8 cellular contexts compared by ENCODE assay signal in genomic region chr19:50511069-50511822, GRCh38. TPM values are rescaled to one million over a fixed set of nuclear protein-coding genes. Genes with fewer than 3 reads are reported as not detected.
DNase-seq lines count a peak whose midpoint lies in the region; ATAC-seq and TF ChIP-seq lines count a peak whose summit lies in the region.

A gene with protein sequence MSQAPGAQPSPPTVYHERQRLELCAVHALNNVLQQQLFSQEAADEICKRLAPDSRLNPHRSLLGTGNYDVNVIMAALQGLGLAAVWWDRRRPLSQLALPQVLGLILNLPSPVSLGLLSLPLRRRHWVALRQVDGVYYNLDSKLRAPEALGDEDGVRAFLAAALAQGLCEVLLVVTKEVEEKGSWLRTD (minus strand): TSS chr19:50511191. CDS start chr19:50510431, 760 bp downstream.

- H3K27me3 ChIP-seq in BE2C, result no peaks in the 10 kb centered on the region
- peaks cover 3% of the 10 kb centered on the region for H3K27me3 ChIP-seq in colonic mucosa

- H3K27me3 Mint-ChIP-seq in activated CD4-positive, alpha-beta T cell treated with anti-CD3 and anti-CD28 coated beads, Interleukin-2, amount 10 ng/mL, durations not matched to agents 24 days and 14 days, result peaks cover 4% of the 10 kb centered on the region

- H3K9ac ChIP-seq in colonic mucosa (ENCODE audit: low read depth in 2 of 2, low read length in 2 of 2), result peak within 1 kb of the TSS; percentile 78 to 84

- H3K4me1 ChIP-seq in BE2C (peaks cover 3% of the 10 kb centered on the region), colonic mucosa (no peaks in the 10 kb centered on the region)

- H3K27ac ChIP-seq in colonic mucosa, result peak within 1 kb of the TSS; percentile 63

- H3K9me3 ChIP-seq in BE2C (no peaks in the 10 kb centered on the region), colonic mucosa (no peaks in the 10 kb centered on the region)

- H3K27ac Mint-ChIP-seq in activated CD4-positive, alpha-beta T cell treated with anti-CD3 and anti-CD28 coated beads, Interleukin-2, amount 10 ng/mL, durations not matched to agents 24 days and 14 days, result peak within 1 kb of the TSS; percentile 95

- TF ChIP-seq CTCF in BE2C (IDR thresholded peaks at IDR 0.05; ENCODE audit: low read depth, low read length), result no peak
- no peak for TF ChIP-seq CTCF in colonic mucosa (IDR thresholded peaks at IDR 0.05)

- ATAC-seq in HG03460 (IDR thresholded peaks at IDR 0.05; ENCODE audit: unreplicated experiment), result peak; percentile 74

- DNase-seq in BE2C (peak; percentile 98), GM19240 (ENCODE audit: insufficient read length, low spot score) (peak; percentile 100), NCI-H526 treated with DMSO at 0.1 percent for 48 hours (lab: John Stamatoyannopoulos, UW) (peak; percentile 92), colonic mucosa (peak; percentile 97), kidney tubule cell (ENCODE audit: low spot score) (peak; percentile 99)
- DNase-seq in activated CD4-positive, alpha-beta T cell treated with anti-CD3 and anti-CD28 coated beads, Interleukin-2, amount 10 ng/mL, durations not matched to agents 24 days and 14 days, result peak; percentile 99
- peak; percentile 87 to 93 (median 92) for DNase-seq in stimulated activated CD4-positive, alpha-beta T cell treated with anti-CD3 and anti-CD28 coated beads, Interleukin-1b, Interleukin-23, amount 100 ng/mL, for 24 hours (ENCODE audit: low read depth in 4 of 4, low spot score in 1 of 4)

- H3K36me3 ChIP-seq in BE2C, result no peaks in the 10 kb centered on the region
- H3K36me3 ChIP-seq in colonic mucosa, result no peaks in the 10 kb centered on the region

- H3K4me1 Mint-ChIP-seq in activated CD4-positive, alpha-beta T cell treated with anti-CD3 and anti-CD28 coated beads, Interleukin-2, amount 10 ng/mL, durations not matched to agents 24 days and 14 days, result peaks cover 21% of the 10 kb centered on the region

- H3K4me3 ChIP-seq in BE2C (ENCODE audit: low read depth, low read length) (peak within 1 kb of the TSS; percentile 75), colonic mucosa (peak within 1 kb of the TSS; percentile 63)

- H3K4me3 Mint-ChIP-seq in activated CD4-positive, alpha-beta T cell treated with anti-CD3 and anti-CD28 coated beads, Interleukin-2, amount 10 ng/mL, durations not matched to agents 24 days and 14 days, result peak within 1 kb of the TSS; percentile 97

- intact Hi-C loops in activated CD4-positive, alpha-beta T cell treated with anti-CD3 and anti-CD28 coated beads, Interleukin-2, amount 10 ng/mL, durations not matched to agents 24 days and 14 days (cut with micrococcal nuclease), result loop anchor here (1.0 to 10.0 kb wide), 7 partner anchors 35 to 597 kb away; partner anchors contain the start of genes CTU1, EMC10, GARIN5A and MYBPC2
- intact Hi-C loops in colonic mucosa (cut with DNase I), result no loop called here

- H3K9me3 Mint-ChIP-seq in activated CD4-positive, alpha-beta T cell treated with anti-CD3 and anti-CD28 coated beads, Interleukin-2, amount 10 ng/mL, durations not matched to agents 24 days and 14 days, result no peaks in the 10 kb centered on the region

- peaks cover 13% of the 10 kb centered on the region for H3K36me3 Mint-ChIP-seq in activated CD4-positive, alpha-beta T cell treated with anti-CD3 and anti-CD28 coated beads, Interleukin-2, amount 10 ng/mL, durations not matched to agents 24 days and 14 days (ENCODE audit: low read depth)

RNA-seq across cellular contexts. Expression of the gene that starts here (rescaled TPM):
- polyA plus RNA-seq in BE2C (2012; ENCODE audit: insufficient read depth, insufficient read length, low read depth), result 38.6 TPM
- total RNA-seq in activated CD4-positive, alpha-beta T cell treated with anti-CD3 and anti-CD28 coated beads, Interleukin-2, amount 10 ng/mL, durations not matched to agents 24 days and 14 days, result 41.7 and 44.0 TPM in 2 replicates
- 10 to 100 TPM; 27.0 to 45.0 TPM for total RNA-seq in colonic mucosa

Comparison
In these comparisons a context has a peak if more than half of its experiments do, and no peak if none do; other contexts are left out.
1. Peak in every context shown above with its lines: DNase-seq, ATAC-seq, H3K4me3 ChIP-seq and H3K27ac ChIP-seq.